Comparison of ENCODE assay signal across 24 cellular contexts in the genomic region with DNA sequence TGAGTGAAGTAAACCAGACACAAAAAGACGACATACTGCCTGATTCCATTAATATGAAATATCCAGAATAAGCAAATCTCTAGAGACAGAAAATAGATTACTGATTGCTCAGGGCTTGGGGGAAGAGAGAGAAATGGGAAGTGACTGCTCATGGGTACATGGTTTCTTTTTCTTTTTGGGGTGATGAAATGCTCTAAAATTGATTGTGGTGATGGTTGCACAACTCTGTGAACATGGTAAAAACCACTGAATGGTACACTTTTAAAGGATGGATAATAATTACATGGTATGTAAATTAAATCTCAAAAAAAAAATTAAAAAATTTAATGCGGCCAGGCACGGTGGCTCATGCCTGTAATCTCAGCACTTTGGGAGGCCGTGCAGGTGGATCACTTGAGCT. TPM values are rescaled to one million over a fixed set of nuclear protein-coding genes. Genes with fewer than 3 reads are reported as not detected.
A peak's percentile ranks its signal among the peaks of the same experiment; 100 is the strongest.
DNase-seq lines count a peak whose midpoint lies in the region; ATAC-seq and TF ChIP-seq lines count a peak whose summit lies in the region.
"Had no signal": no experiment of that assay in that cellular context is flagged by ENCODE, and none has a peak within 500 bp of the region (broad histone marks: within the 10 kb centered on the region; RNA-seq: fewer than 3 reads in every experiment).

No MANE protein-coding gene starts in this region.

- H3K36me3 Mint-ChIP-seq in CD4-positive, alpha-beta memory T cell = no peaks in the 10 kb centered on the region
- no peaks in the 10 kb centered on the region for H3K36me3 Mint-ChIP-seq in activated naive CD8-positive, alpha-beta T cell treated with anti-CD3 and anti-CD28 coated beads, Interleukin-2, amount 50 U/mL, for 24 hours (ENCODE audit: low read depth)
- H3K36me3 Mint-ChIP-seq: CD8-positive, alpha-beta memory T cell had no signal

- CTCF ChIA-PET in CD4-positive, alpha-beta memory T cell (lab: Charles Lee; ENCODE audit: partially characterized antibody) = no interaction called here

- peaks cover 3% of the 10 kb centered on the region for H3K4me1 ChIP-seq in ACC112 (ENCODE audit: control insufficient read depth, insufficient read depth, low read length, unreplicated experiment)
- no peaks in the 10 kb centered on the region for H3K4me1 ChIP-seq in CD4-positive, alpha-beta memory T cell (ENCODE audit: insufficient read depth, low read length)
- H3K4me1 ChIP-seq: breast epithelium, vagina had no signal

- DNase-seq in HL-60 (ENCODE audit: low read depth in 1 of 2, low spot score in 1 of 2) (peak; percentile 42 to 69), SIG-M5 (lab: John Stamatoyannopoulos, UW) (peak; percentile 78), fibroblast of the aortic adventitia (ENCODE audit: low read depth) (peak; percentile 62), NCI-H1092 treated with DMSO at 0.1 percent for 48 hours (lab: John Stamatoyannopoulos, UW) (no peak)
- DNase-seq in CD4-positive, alpha-beta memory T cell = no peak
- no peak for DNase-seq in activated naive CD8-positive, alpha-beta T cell treated with anti-CD3 and anti-CD28 coated beads, Interleukin-2, amount 50 U/mL, for 24 hours
- DNase-seq: activated CD4-positive, alpha-beta T cell treated with anti-CD3 and anti-CD28 coated beads, Interleukin-2, amount 50 U/mL, for 4 hours; activated CD8-positive, alpha-beta memory T cell treated with anti-CD3 and anti-CD28 coated beads, Interleukin-2, amount 50 U/mL, for 48 hours; activated gamma-delta T cell treated with Interleukin-2 at 50 U/mL for 16 hours; CD8-positive, alpha-beta memory T cell; cortex of kidney; GDM1; H7; Karpas-422; NCI-H510A; stimulated activated CD4-positive, alpha-beta T cell treated with anti-CD3 and anti-CD28 coated beads, Interleukin-12 subunit alpha, Interleukin-12 subunit beta, amount 100 ng/mL, for 4 hours; T-helper 17 cell; WERI-Rb-1 had no signal

- H3K4me3 ChIP-seq in ACC112 (ENCODE audit: low read depth, low read length) (no peak overlapping the region), HL-60 (replicated peaks; ENCODE audit: insufficient read depth, low read length) (no peak overlapping the region), fibroblast of the aortic adventitia (ENCODE audit: low read depth, low read length) (no peak overlapping the region)
- H3K4me3 ChIP-seq in CD4-positive, alpha-beta memory T cell (ENCODE audit: low read length in 2 of 2) = no peak overlapping the region
- H3K4me3 ChIP-seq: breast epithelium, hepatocyte, lung, vagina had no signal

- no peak for TF ChIP-seq CTCF in HL-60 (IDR thresholded peaks at IDR 0.05; ENCODE audit: insufficient read depth, low read length)
- no peak for TF ChIP-seq CTCF in fibroblast of the aortic adventitia (IDR thresholded peaks at IDR 0.05; ENCODE audit: insufficient read depth, low read length)

- peaks cover 18% of the 10 kb centered on the region for H3K36me3 ChIP-seq in ACC112 (ENCODE audit: insufficient read depth, low read length)
- no peaks in the 10 kb centered on the region for H3K36me3 ChIP-seq in CD4-positive, alpha-beta memory T cell (ENCODE audit: insufficient read depth, low read length)
- H3K36me3 ChIP-seq: breast epithelium had no signal

- H3K27ac ChIP-seq in ACC112 (ENCODE audit: low read depth, low read length) (peak overlapping the region; percentile 11), HL-60 (replicated peaks) (peak overlapping the region; percentile 23; the same call in 1 of the 2 replicates)
- H3K27ac ChIP-seq in CD4-positive, alpha-beta memory T cell (ENCODE audit: low read depth, low read length) = no peak overlapping the region
- H3K27ac ChIP-seq: breast epithelium, hepatocyte, vagina, WERI-Rb-1 had no signal

- H3K27ac Mint-ChIP-seq in CD4-positive, alpha-beta memory T cell = no peak overlapping the region
- H3K27ac Mint-ChIP-seq in activated naive CD8-positive, alpha-beta T cell treated with anti-CD3 and anti-CD28 coated beads, Interleukin-2, amount 50 U/mL, for 24 hours = no peak overlapping the region
- H3K27ac Mint-ChIP-seq: CD8-positive, alpha-beta memory T cell; T-helper 17 cell had no signal

- no peak for ATAC-seq in activated CD4-positive, CD25-positive, alpha-beta regulatory T cell treated with anti-CD3 and anti-CD28 coated beads, Interleukin-2, amount 50 U/mL, for 24 hours
- no peak for ATAC-seq in activated naive CD8-positive, alpha-beta T cell treated with anti-CD3 and anti-CD28 coated beads, Interleukin-2, amount 50 U/mL, for 24 hours
- ATAC-seq: T-helper 17 cell had no signal

- H3K27me3 ChIP-seq in ACC112 (ENCODE audit: insufficient read depth, low read length) (no peaks in the 10 kb centered on the region), HL-60 (ENCODE audit: insufficient read depth, poor library complexity, severe bottlenecking) (no peaks in the 10 kb centered on the region)
- H3K27me3 ChIP-seq in CD4-positive, alpha-beta memory T cell (ENCODE audit: insufficient read depth, low read length) = no peaks in the 10 kb centered on the region
- H3K27me3 ChIP-seq: breast epithelium, hepatocyte, vagina had no signal

- H3K4me1 Mint-ChIP-seq in CD4-positive, alpha-beta memory T cell = no peaks in the 10 kb centered on the region
- no peaks in the 10 kb centered on the region for H3K4me1 Mint-ChIP-seq in activated naive CD8-positive, alpha-beta T cell treated with anti-CD3 and anti-CD28 coated beads, Interleukin-2, amount 50 U/mL, for 24 hours
- H3K4me1 Mint-ChIP-seq: CD8-positive, alpha-beta memory T cell had no signal

- no peak overlapping the region for H3K4me3 Mint-ChIP-seq in CD4-positive, alpha-beta memory T cell
- H3K4me3 Mint-ChIP-seq in activated naive CD8-positive, alpha-beta T cell treated with anti-CD3 and anti-CD28 coated beads, Interleukin-2, amount 50 U/mL, for 24 hours = no peak overlapping the region
- H3K4me3 Mint-ChIP-seq: CD8-positive, alpha-beta memory T cell; T-helper 17 cell had no signal

- H2AFZ ChIP-seq in ACC112 (ENCODE audit: low read length, unreplicated experiment) = no peak overlapping the region
- H2AFZ ChIP-seq: hepatocyte had no signal

- H3K79me2 ChIP-seq in ACC112 (ENCODE audit: control insufficient read depth, insufficient read depth, low read length, unreplicated experiment) = no peaks in the 10 kb centered on the region
- H3K79me2 ChIP-seq: hepatocyte had no signal

- H3K27me3 Mint-ChIP-seq in CD4-positive, alpha-beta memory T cell = peaks cover 2 to 7% of the 10 kb centered on the region in 2 donors
- no peaks in the 10 kb centered on the region for H3K27me3 Mint-ChIP-seq in activated naive CD8-positive, alpha-beta T cell treated with anti-CD3 and anti-CD28 coated beads, Interleukin-2, amount 50 U/mL, for 24 hours

- intact Hi-C loops in CD4-positive, alpha-beta memory T cell (cut with micrococcal nuclease) = no loop called here

- H3K9me3 ChIP-seq in CD4-positive, alpha-beta memory T cell (ENCODE audit: control insufficient read depth in 1 of 2, low read length in 2 of 2) = no peaks in the 10 kb centered on the region
- H3K9me3 ChIP-seq: breast epithelium, vagina had no signal

- H3K9me3 Mint-ChIP-seq in CD4-positive, alpha-beta memory T cell = peaks cover 0 to 1% (median 0%) of the 10 kb centered on the region in 8 donors
- H3K9me3 Mint-ChIP-seq in activated naive CD8-positive, alpha-beta T cell treated with anti-CD3 and anti-CD28 coated beads, Interleukin-2, amount 50 U/mL, for 24 hours = no peaks in the 10 kb centered on the region
- H3K9me3 Mint-ChIP-seq: CD8-positive, alpha-beta memory T cell had no signal

- POLR2A ChIA-PET in CD4-positive, alpha-beta memory T cell (lab: Charles Lee; ENCODE audit: partially characterized antibody) = no interaction called here

RNA-seq across cellular contexts. Expression of gene RPL31, which starts 39.3 kb away (rescaled TPM):
- 639 and 1,869 TPM in 2 replicates for total RNA-seq in fibroblast of the aortic adventitia (ENCODE audit: low replicate concordance)
- 1,000 to 10,000 TPM; 2,455 to 2,531 TPM for total RNA-seq in CD4-positive, alpha-beta memory T cell
- 1,000 to 10,000 TPM; 5,582 to 6,581 TPM for polyA plus RNA-seq in CD4-positive, alpha-beta memory T cell

Comparison
In these comparisons a context has a peak if more than half of its experiments do, and no peak if none do; other contexts are left out.
1. DNase-seq: peak in HL-60 (2 of 2), SIG-M5 (single experiment) and fibroblast of the aortic adventitia (single experiment); none in CD4-positive, alpha-beta memory T cell (0 of 5), NCI-H1092 treated with DMSO at 0.1 percent for 48 hours (single experiment) and activated naive CD8-positive, alpha-beta T cell treated with anti-CD3 and anti-CD28 coated beads, Interleukin-2, amount 50 U/mL, for 24 hours (single experiment).